ENCODE assay signal across 18 cellular contexts in genomic region chr7:35630024-35630423, GRCh38.
DNase-seq lines count a peak whose midpoint lies in the region; ATAC-seq and TF ChIP-seq lines count a peak whose summit lies in the region.
"Had no signal": no experiment of that assay in that cellular context is flagged by ENCODE, and none has a peak within 500 bp of the region (broad histone marks: within the 10 kb centered on the region; RNA-seq: fewer than 3 reads in every experiment).

No MANE protein-coding gene starts in this region.

- H3K9me3 Mint-ChIP-seq in CD4-positive, alpha-beta memory T cell = peaks cover 0 to 2% (median 0%) of the 10 kb centered on the region in 8 donors
- no peaks in the 10 kb centered on the region for H3K9me3 Mint-ChIP-seq in activated naive CD8-positive, alpha-beta T cell (ENCODE audit: low read depth)

- H3K4me3 Mint-ChIP-seq in CD4-positive, alpha-beta memory T cell = no peak overlapping the region
- no peak overlapping the region for H3K4me3 Mint-ChIP-seq in activated naive CD8-positive, alpha-beta T cell

- POLR2A ChIA-PET in CD4-positive, alpha-beta memory T cell (lab: Charles Lee; ENCODE audit: partially characterized antibody) = interaction anchor here (1.0 kb wide), 1 partner anchor 14 kb away, joined by 3 read pairs; no protein-coding TSS in a partner anchor

- TF ChIP-seq CTCF in mucosa of descending colon (IDR thresholded peaks at IDR 0.05) = no peak

- ATAC-seq in mucosa of descending colon (peak; percentile 46), GM18909 (IDR thresholded peaks at IDR 0.05; ENCODE audit: poor library complexity, unreplicated experiment) (no peak)
- ATAC-seq: HCT116 had no signal

- DNase-seq in NCI-H82 (lab: John Stamatoyannopoulos, UW) (peak; percentile 19), NCI-H82 treated with DMSO at 0.1 percent for 48 hours (lab: John Stamatoyannopoulos, UW; ENCODE audit: unreplicated experiment) (no peak), mucosa of descending colon (no peak), AG08395 (ENCODE audit: low spot score) (no peak)
- no peak for DNase-seq in CD4-positive, alpha-beta memory T cell
- DNase-seq in activated CD8-positive, alpha-beta memory T cell treated with anti-CD3 and anti-CD28 coated beads for 24 hours = no peak
- DNase-seq: C1 segment of cervical spinal cord, Calu3, DMS79 treated with DMSO at 0.1 percent for 48 hours, NCI-H1092, NCI-H1694, PC-9 had no signal

- CTCF ChIA-PET in CD4-positive, alpha-beta memory T cell (lab: Charles Lee; ENCODE audit: partially characterized antibody) = no interaction called here

- no peaks in the 10 kb centered on the region for H3K27me3 Mint-ChIP-seq in CD4-positive, alpha-beta memory T cell
- H3K27me3 Mint-ChIP-seq in activated naive CD8-positive, alpha-beta T cell = no peaks in the 10 kb centered on the region

- H3K27ac Mint-ChIP-seq in CD4-positive, alpha-beta memory T cell = peak overlapping the region in 5 of 7 donors; percentile 13 to 74 (median 43)
- peak overlapping the region; percentile 24 for H3K27ac Mint-ChIP-seq in activated naive CD8-positive, alpha-beta T cell

- no peak overlapping the region for H3K27ac ChIP-seq in CD4-positive, alpha-beta memory T cell (ENCODE audit: low read depth, low read length)
- H3K27ac ChIP-seq: 22Rv1, HL-60, KMS-11, PC-9 had no signal

- H3K36me3 Mint-ChIP-seq in CD4-positive, alpha-beta memory T cell = peaks cover 32 to 60% of the 10 kb centered on the region in 2 donors
- no peaks in the 10 kb centered on the region for H3K36me3 Mint-ChIP-seq in activated naive CD8-positive, alpha-beta T cell

- intact Hi-C loops in CD4-positive, alpha-beta memory T cell (cut with micrococcal nuclease) = no loop called here
- intact Hi-C loops in mucosa of descending colon (cut with DNase I, micrococcal nuclease) = no loop called here

- no peaks in the 10 kb centered on the region for H3K9me3 ChIP-seq in CD4-positive, alpha-beta memory T cell (ENCODE audit: control insufficient read depth in 1 of 2, low read length in 2 of 2)
- H3K9me3 ChIP-seq in mucosa of descending colon = no peaks in the 10 kb centered on the region

- peaks cover 0 to 2% (median under 1%) of the 10 kb centered on the region in 4 donors for H3K4me1 Mint-ChIP-seq in CD4-positive, alpha-beta memory T cell
- H3K4me1 Mint-ChIP-seq in activated naive CD8-positive, alpha-beta T cell (ENCODE audit: low read depth) = no peaks in the 10 kb centered on the region

- no peaks in the 10 kb centered on the region for H3K27me3 ChIP-seq in CD4-positive, alpha-beta memory T cell (ENCODE audit: insufficient read depth, low read length)

- H3K36me3 ChIP-seq in CD4-positive, alpha-beta memory T cell (ENCODE audit: insufficient read depth, low read length) = peaks cover 36% of the 10 kb centered on the region
- no peaks in the 10 kb centered on the region for H3K36me3 ChIP-seq in mucosa of descending colon (ENCODE audit: low read depth)

- no peak overlapping the region for H3K4me3 ChIP-seq in CD4-positive, alpha-beta memory T cell (ENCODE audit: low read length in 2 of 2)
- no peak overlapping the region for H3K4me3 ChIP-seq in mucosa of descending colon
- H3K4me3 ChIP-seq: PC-9 had no signal

- no peaks in the 10 kb centered on the region for H3K4me1 ChIP-seq in CD4-positive, alpha-beta memory T cell (ENCODE audit: insufficient read depth, low read length)
- no peaks in the 10 kb centered on the region for H3K4me1 ChIP-seq in mucosa of descending colon (ENCODE audit: low read depth)
